Comparison of ENCODE assay signal across 12 cellular contexts in the genomic region with DNA sequence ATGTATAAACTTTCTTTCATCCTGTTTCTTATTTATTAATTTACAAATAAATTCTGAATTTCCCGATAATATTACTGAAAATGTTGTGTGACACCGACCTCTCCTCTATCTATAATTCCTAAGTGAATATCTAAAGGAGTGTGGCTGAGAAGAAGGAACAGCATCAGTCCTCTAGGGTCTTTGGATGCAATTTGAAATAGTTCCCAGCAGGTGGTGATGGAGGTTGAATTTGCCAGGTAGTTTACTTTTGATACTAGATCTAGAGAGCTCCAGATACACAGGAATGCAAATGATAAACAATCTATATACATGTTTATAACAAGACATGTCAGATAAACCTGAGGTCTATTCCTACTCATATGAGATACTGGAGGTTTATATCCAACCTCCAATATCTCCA.
DNase-seq lines count a peak whose midpoint lies in the region; ATAC-seq and TF ChIP-seq lines count a peak whose summit lies in the region.
"Had no signal": no experiment of that assay in that cellular context is flagged by ENCODE, and none has a peak within 500 bp of the region (broad histone marks: within the 10 kb centered on the region; RNA-seq: fewer than 3 reads in every experiment).

No MANE protein-coding gene starts in this region.

- H3K4me1 ChIP-seq in upper lobe of right lung, result no peaks in the 10 kb centered on the region

- TF ChIP-seq CTCF in epithelial cell of esophagus (IDR thresholded peaks at IDR 0.05; ENCODE audit: insufficient read depth, low read depth, low read length, missing control alignments) (peak; percentile 65), upper lobe of right lung (IDR thresholded peaks at IDR 0.05) (peak; percentile 16)

- no peak overlapping the region for H3K4me3 ChIP-seq in epithelial cell of esophagus (ENCODE audit: low read length)
- no peak overlapping the region for H3K4me3 ChIP-seq in upper lobe of right lung

- H3K27me3 ChIP-seq in upper lobe of right lung, result no peaks in the 10 kb centered on the region

- no peak overlapping the region for H3K27ac ChIP-seq in upper lobe of right lung

- DNase-seq in SIG-M5 treated with dmso at 0.1 percent for 504 hours (lab: John Stamatoyannopoulos, UW; ENCODE audit: unreplicated experiment) (peak; percentile 6), SIG-M5 (lab: John Stamatoyannopoulos, UW) (no peak), NCI-H526 treated with DMSO at 0.1 percent for 48 hours (lab: John Stamatoyannopoulos, UW) (peak; percentile 17), epithelial cell of esophagus (ENCODE audit: low read depth) (peak; percentile 40), upper lobe of right lung (no peak)
- DNase-seq: CD4-positive, alpha-beta memory T cell; head of caudate nucleus; NCI-H226; nucleus accumbens had no signal

- no peaks in the 10 kb centered on the region for H3K36me3 ChIP-seq in upper lobe of right lung

- no peaks in the 10 kb centered on the region for H3K9me3 ChIP-seq in upper lobe of right lung

- ATAC-seq in upper lobe of right lung (no peak), GM21576 (IDR thresholded peaks at IDR 0.05; ENCODE audit: unreplicated experiment) (no peak), GM18907 (IDR thresholded peaks at IDR 0.05; ENCODE audit: unreplicated experiment) (no peak), GM19324 (IDR thresholded peaks at IDR 0.05; ENCODE audit: low FRiP score, unreplicated experiment) (no peak)

- intact Hi-C loops in upper lobe of right lung (cut with DNase I), result no loop called here

Comparison
In these comparisons a context has a peak if more than half of its experiments do, and no peak if none do; other contexts are left out.
1. DNase-seq: peak in SIG-M5 treated with dmso at 0.1 percent for 504 hours (single experiment), NCI-H526 treated with DMSO at 0.1 percent for 48 hours (single experiment) and epithelial cell of esophagus (single experiment); none in SIG-M5 (single experiment) and upper lobe of right lung (single experiment).